8 cellular contexts compared by ENCODE assay signal in the genomic region with DNA sequence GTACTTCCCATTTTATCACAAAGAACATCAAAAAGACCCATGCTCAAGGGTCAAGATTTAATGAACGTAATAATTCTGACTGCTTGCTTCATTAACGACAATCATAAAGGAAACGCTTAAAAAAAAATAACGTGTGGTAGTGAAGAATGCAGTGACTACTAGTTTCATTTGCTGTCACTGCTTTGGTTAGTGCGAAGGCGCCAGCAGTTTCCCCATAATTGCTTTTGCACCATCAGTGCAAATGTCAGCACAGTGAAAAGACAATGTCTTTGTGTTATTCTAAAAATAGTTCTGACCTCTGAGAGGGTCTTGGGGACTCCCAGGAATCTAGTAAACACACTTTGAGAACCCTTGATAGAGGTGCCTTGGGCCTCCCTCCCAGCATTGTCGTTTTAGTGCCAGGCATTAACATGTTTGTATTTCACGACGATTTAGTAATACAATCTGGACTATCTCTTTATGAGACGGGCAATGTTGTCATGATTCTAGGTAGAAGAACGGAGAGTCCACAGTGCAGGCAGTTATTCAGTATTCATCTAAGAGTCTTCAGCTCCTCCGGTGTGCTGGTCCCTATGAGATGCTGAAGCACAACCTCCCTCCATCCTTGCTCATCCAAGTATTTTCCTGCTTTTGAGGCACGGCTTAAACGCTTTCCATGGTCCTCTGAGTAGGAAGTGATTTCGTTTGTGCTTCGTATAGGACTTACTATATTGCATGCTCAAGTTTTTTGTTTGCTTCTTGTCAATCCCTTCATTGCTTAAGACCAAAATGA.
DNase-seq lines count a peak whose midpoint lies in the region; ATAC-seq and TF ChIP-seq lines count a peak whose summit lies in the region.

No MANE protein-coding gene starts in this region.

- peaks cover 81% of the 10 kb centered on the region for H3K4me1 Mint-ChIP-seq in WTC11
- H3K4me1 Mint-ChIP-seq in endothelial cell (ENCODE audit: unreplicated experiment), result peaks cover 53% of the 10 kb centered on the region

- H3K9me3 Mint-ChIP-seq in WTC11, result no peaks in the 10 kb centered on the region
- no peaks in the 10 kb centered on the region for H3K9me3 Mint-ChIP-seq in endothelial cell (ENCODE audit: unreplicated experiment)

- WGBS in urinary bladder, result 15% methylated on average over 16 of the region's 16 CpGs

- TF ChIP-seq CTCF in WTC11 (IDR thresholded peaks at IDR 0.05) (no peak), endothelial cell (IDR thresholded peaks at IDR 0.05; ENCODE audit: unreplicated experiment) (no peak), neural cell (IDR thresholded peaks at IDR 0.05; ENCODE audit: poor library complexity, severe bottlenecking) (no peak)

- no peaks in the 10 kb centered on the region for H3K4me1 ChIP-seq in urinary bladder (ENCODE audit: insufficient read depth)

- POLR2A ChIA-PET in WTC11 (lab: Charles Lee), result interaction anchor here (0.6 to 4.8 kb wide), 5 partner anchors 8 to 117 kb away, joined by 3 to 37 read pairs (median 4); a partner anchor contains a TSS

- TF ChIP-seq EP300 in neural cell (conservative IDR thresholded peaks at IDR 0.05; ENCODE audit: poor library complexity, severe bottlenecking), result no peak

- peaks cover 8% of the 10 kb centered on the region for H3F3A ChIP-seq in neural cell (ENCODE audit: insufficient read depth, low read length, poor library complexity, severe bottlenecking)

- H3K27ac Mint-ChIP-seq in WTC11, result peak overlapping the region; percentile 96
- H3K27ac Mint-ChIP-seq in endothelial cell (ENCODE audit: unreplicated experiment), result peak overlapping the region; percentile 97

- ATAC-seq in WTC11, result no peak; the same call in 1 of the 2 replicates

- no peaks in the 10 kb centered on the region for H3K36me3 ChIP-seq in neural cell (ENCODE audit: insufficient read depth, low read length)
- no peaks in the 10 kb centered on the region for H3K36me3 ChIP-seq in urinary bladder (ENCODE audit: insufficient read depth)

- H3K27me3 Mint-ChIP-seq in WTC11 (ENCODE audit: low read depth) (no peaks in the 10 kb centered on the region), endothelial cell (ENCODE audit: unreplicated experiment) (peaks cover 11% of the 10 kb centered on the region)

- H4K20me1 ChIP-seq in neural cell (ENCODE audit: insufficient read depth), result no peaks in the 10 kb centered on the region

- peak overlapping the region; percentile 90 for H3K4me3 Mint-ChIP-seq in WTC11
- peak overlapping the region; percentile 92 for H3K4me3 Mint-ChIP-seq in endothelial cell (ENCODE audit: unreplicated experiment)

- no peaks in the 10 kb centered on the region for H3K9me3 ChIP-seq in neural cell (ENCODE audit: low read length)

- H3K27me3 ChIP-seq in neural cell (ENCODE audit: insufficient read depth, low read depth, low read length), result no peaks in the 10 kb centered on the region

- peak; percentile 11 for DNase-seq in activated gamma-delta T cell treated with anti-CD3 and anti-CD28 coated beads, Interleukin-2, amount 50 U/mL, for 16 hours (ENCODE audit: low read depth)
- DNase-seq in activated gamma-delta T cell treated with Interleukin-2 at 50 U/mL for 16 hours (no peak), HT1080 (ENCODE audit: low read depth) (peak; percentile 7), WTC11 (ENCODE audit: low spot score) (no peak), endothelial cell (ENCODE audit: low spot score) (no peak), glomerular visceral epithelial cell (ENCODE audit: extremely low spot score) (no peak)

- no peak overlapping the region for H3K9ac ChIP-seq in neural cell (ENCODE audit: low read length)

- H3K27ac ChIP-seq in neural cell (ENCODE audit: low read length) (no peak overlapping the region), urinary bladder (ENCODE audit: low read depth) (peak overlapping the region; percentile 97)

- CTCF ChIA-PET in WTC11 (lab: Charles Lee), result interaction anchor here (1.1 to 2.7 kb wide), 4 partner anchors 71 to 102 kb away, joined by 3 to 18 read pairs (median 8); a partner anchor contains a TSS

- H3K36me3 Mint-ChIP-seq in WTC11 (no peaks in the 10 kb centered on the region), endothelial cell (ENCODE audit: low read depth, unreplicated experiment) (peaks cover 12% of the 10 kb centered on the region)

- no peak overlapping the region for H2AFZ ChIP-seq in neural cell (ENCODE audit: low read depth, low read length)

- H3K4me3 ChIP-seq in neural cell (ENCODE audit: low read length) (peak overlapping the region; percentile 86), urinary bladder (ENCODE audit: low read depth, low read length) (peak overlapping the region; percentile 69)

- peaks cover 27% of the 10 kb centered on the region for H3K79me2 ChIP-seq in neural cell (replicated peaks; ENCODE audit: insufficient read depth, low read length)

- TF ChIP-seq RAD21 in neural cell (conservative IDR thresholded peaks at IDR 0.05), result no peak

- peaks cover 4% of the 10 kb centered on the region for H3K9me2 ChIP-seq in neural cell (ENCODE audit: insufficient read depth, low read length)

- peak overlapping the region; percentile 76 for H3K4me2 ChIP-seq in neural cell (ENCODE audit: low read length)

TF ChIP-seq in WTC11, 78 proteins besides CTCF, POLR2A, EP300 and RAD21 (continues in another document):
- no peak for TF ChIP-seq CBFB (CRISPR knock-in tag; IDR thresholded peaks at IDR 0.05; ENCODE audit: low read depth)
- no peak for TF ChIP-seq CREB1 (CRISPR knock-in tag; IDR thresholded peaks at IDR 0.05)
- TF ChIP-seq KAT7 (CRISPR knock-in tag; IDR thresholded peaks at IDR 0.05; ENCODE audit: borderline replicate concordance), result no peak
- TF ChIP-seq, protein P1, sequence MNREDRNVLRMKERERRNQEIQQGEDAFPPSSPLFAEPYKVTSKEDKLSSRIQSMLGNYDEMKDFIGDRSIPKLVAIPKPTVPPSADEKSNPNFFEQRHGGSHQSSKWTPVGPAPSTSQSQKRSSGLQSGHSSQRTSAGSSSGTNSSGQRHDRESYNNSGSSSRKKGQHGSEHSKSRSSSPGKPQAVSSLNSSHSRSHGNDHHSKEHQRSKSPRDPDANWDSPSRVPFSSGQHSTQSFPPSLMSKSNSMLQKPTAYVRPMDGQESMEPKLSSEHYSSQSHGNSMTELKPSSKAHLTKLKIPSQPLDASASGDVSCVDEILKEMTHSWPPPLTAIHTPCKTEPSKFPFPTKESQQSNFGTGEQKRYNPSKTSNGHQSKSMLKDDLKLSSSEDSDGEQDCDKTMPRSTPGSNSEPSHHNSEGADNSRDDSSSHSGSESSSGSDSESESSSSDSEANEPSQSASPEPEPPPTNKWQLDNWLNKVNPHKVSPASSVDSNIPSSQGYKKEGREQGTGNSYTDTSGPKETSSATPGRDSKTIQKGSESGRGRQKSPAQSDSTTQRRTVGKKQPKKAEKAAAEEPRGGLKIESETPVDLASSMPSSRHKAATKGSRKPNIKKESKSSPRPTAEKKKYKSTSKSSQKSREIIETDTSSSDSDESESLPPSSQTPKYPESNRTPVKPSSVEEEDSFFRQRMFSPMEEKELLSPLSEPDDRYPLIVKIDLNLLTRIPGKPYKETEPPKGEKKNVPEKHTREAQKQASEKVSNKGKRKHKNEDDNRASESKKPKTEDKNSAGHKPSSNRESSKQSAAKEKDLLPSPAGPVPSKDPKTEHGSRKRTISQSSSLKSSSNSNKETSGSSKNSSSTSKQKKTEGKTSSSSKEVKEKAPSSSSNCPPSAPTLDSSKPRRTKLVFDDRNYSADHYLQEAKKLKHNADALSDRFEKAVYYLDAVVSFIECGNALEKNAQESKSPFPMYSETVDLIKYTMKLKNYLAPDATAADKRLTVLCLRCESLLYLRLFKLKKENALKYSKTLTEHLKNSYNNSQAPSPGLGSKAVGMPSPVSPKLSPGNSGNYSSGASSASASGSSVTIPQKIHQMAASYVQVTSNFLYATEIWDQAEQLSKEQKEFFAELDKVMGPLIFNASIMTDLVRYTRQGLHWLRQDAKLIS (CRISPR knock-in tag; IDR thresholded peaks at IDR 0.05; ENCODE audit: borderline replicate concordance), result no peak
- no peak for TF ChIP-seq TCF7 (CRISPR knock-in tag; IDR thresholded peaks at IDR 0.05; ENCODE audit: low read depth)

TF ChIP-seq in neural cell, 6 proteins besides CTCF, POLR2A, EP300 and RAD21:
- TF ChIP-seq, protein P2, sequence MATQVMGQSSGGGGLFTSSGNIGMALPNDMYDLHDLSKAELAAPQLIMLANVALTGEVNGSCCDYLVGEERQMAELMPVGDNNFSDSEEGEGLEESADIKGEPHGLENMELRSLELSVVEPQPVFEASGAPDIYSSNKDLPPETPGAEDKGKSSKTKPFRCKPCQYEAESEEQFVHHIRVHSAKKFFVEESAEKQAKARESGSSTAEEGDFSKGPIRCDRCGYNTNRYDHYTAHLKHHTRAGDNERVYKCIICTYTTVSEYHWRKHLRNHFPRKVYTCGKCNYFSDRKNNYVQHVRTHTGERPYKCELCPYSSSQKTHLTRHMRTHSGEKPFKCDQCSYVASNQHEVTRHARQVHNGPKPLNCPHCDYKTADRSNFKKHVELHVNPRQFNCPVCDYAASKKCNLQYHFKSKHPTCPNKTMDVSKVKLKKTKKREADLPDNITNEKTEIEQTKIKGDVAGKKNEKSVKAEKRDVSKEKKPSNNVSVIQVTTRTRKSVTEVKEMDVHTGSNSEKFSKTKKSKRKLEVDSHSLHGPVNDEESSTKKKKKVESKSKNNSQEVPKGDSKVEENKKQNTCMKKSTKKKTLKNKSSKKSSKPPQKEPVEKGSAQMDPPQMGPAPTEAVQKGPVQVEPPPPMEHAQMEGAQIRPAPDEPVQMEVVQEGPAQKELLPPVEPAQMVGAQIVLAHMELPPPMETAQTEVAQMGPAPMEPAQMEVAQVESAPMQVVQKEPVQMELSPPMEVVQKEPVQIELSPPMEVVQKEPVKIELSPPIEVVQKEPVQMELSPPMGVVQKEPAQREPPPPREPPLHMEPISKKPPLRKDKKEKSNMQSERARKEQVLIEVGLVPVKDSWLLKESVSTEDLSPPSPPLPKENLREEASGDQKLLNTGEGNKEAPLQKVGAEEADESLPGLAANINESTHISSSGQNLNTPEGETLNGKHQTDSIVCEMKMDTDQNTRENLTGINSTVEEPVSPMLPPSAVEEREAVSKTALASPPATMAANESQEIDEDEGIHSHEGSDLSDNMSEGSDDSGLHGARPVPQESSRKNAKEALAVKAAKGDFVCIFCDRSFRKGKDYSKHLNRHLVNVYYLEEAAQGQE (IDR thresholded peaks at IDR 0.05; ENCODE audit: borderline replicate concordance), result no peak
- no peak for TF ChIP-seq TAF1 (IDR thresholded peaks at IDR 0.05; ENCODE audit: low read depth)
- TF ChIP-seq EZH2 (IDR thresholded peaks at IDR 0.05; ENCODE audit: borderline replicate concordance, insufficient read depth, low read length, poor library complexity, severe bottlenecking), result no peak
- no peak for TF ChIP-seq MXI1 (conservative IDR thresholded peaks at IDR 0.05; ENCODE audit: poor library complexity, severe bottlenecking)
- no peak for TF ChIP-seq SMC3 (conservative IDR thresholded peaks at IDR 0.05; ENCODE audit: poor library complexity)
- TF ChIP-seq POLR2AphosphoS5 (IDR thresholded peaks at IDR 0.05), result no peak

Comparison
In these comparisons a context has a peak if more than half of its experiments do, and no peak if none do; other contexts are left out.
1. DNase-seq: peak in activated gamma-delta T cell treated with anti-CD3 and anti-CD28 coated beads, Interleukin-2, amount 50 U/mL, for 16 hours (single experiment) and HT1080 (single experiment); none in activated gamma-delta T cell treated with Interleukin-2 at 50 U/mL for 16 hours (single experiment), WTC11 (single experiment), endothelial cell (single experiment) and glomerular visceral epithelial cell (single experiment).